Comparison of ENCODE assay signal across 8 cellular contexts in the genomic region with DNA sequence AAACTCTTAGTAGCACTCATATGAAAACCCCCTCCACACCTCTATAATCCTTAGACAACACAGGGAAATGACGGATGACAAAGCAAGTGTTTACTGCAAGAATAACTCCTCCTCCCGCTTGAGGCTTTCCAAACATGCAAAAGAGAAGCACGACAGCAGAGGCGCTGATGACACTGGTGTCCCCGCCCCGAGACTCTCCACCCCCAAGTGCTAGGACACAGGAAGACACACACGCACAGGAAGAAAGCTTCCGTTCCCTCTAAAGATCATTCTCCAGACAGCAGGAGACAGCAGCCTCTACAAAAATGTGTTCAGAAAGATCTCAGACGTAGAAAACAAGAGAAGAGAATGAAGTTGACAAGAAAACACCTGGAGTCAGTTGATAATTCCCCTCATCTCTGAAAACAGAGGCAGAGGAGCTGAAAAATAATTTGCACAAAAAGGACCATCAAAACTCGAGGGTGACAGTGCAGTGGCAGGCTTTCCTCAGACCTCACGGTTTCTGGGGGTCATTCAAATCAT.
A peak's percentile ranks its signal among the peaks of the same experiment; 100 is the strongest.
DNase-seq lines count a peak whose midpoint lies in the region; ATAC-seq and TF ChIP-seq lines count a peak whose summit lies in the region.

No MANE protein-coding gene starts in this region.

- in situ Hi-C loops in ACHN (cut with HindIII; ENCODE audit: low pct_ligation_motif_present, low pct_unique_long_range_greater_than_20kb, low sequenced_read_pairs), result no loop called here

- H3K27me3 Mint-ChIP-seq in IgD-negative memory B cell (no peaks in the 10 kb centered on the region), chondrocyte (ENCODE audit: low read depth) (no peaks in the 10 kb centered on the region)
- no peaks in the 10 kb centered on the region for H3K27me3 Mint-ChIP-seq in naive thymus-derived CD8-positive, alpha-beta T cell
- H3K27me3 Mint-ChIP-seq in stimulated activated naive CD8-positive, alpha-beta T cell treated with anti-CD3 and anti-CD28 coated beads, Interleukin-15, amount 100 ng/mL, for 72 hours, result no peaks in the 10 kb centered on the region

- peak; percentile 84 for ATAC-seq in GM18867 (IDR thresholded peaks at IDR 0.05; ENCODE audit: unreplicated experiment)
- ATAC-seq in naive thymus-derived CD8-positive, alpha-beta T cell, result peak; percentile 89 to 90
- ATAC-seq in stimulated activated naive CD8-positive, alpha-beta T cell treated with anti-CD3 and anti-CD28 coated beads, Interleukin-15, amount 100 ng/mL, for 72 hours, result peak; percentile 67

- H3K4me3 Mint-ChIP-seq in IgD-negative memory B cell (peak overlapping the region; percentile 7 to 86 (median 69)), chondrocyte (ENCODE audit: unreplicated experiment) (no peak overlapping the region)
- H3K4me3 Mint-ChIP-seq in naive thymus-derived CD8-positive, alpha-beta T cell, result peak overlapping the region; percentile 37 to 75 (median 66)
- H3K4me3 Mint-ChIP-seq in stimulated activated naive CD8-positive, alpha-beta T cell treated with anti-CD3 and anti-CD28 coated beads, Interleukin-15, amount 100 ng/mL, for 72 hours, result peak overlapping the region; percentile 64 to 78

- H3K36me3 Mint-ChIP-seq in IgD-negative memory B cell (no peaks in the 10 kb centered on the region), chondrocyte (ENCODE audit: low read depth) (peaks cover 17% of the 10 kb centered on the region)
- no peaks in the 10 kb centered on the region for H3K36me3 Mint-ChIP-seq in naive thymus-derived CD8-positive, alpha-beta T cell

- TF ChIP-seq CTCF in chondrocyte (IDR thresholded peaks at IDR 0.05), result no peak

- H3K4me1 Mint-ChIP-seq in IgD-negative memory B cell, result peaks cover 6 to 15% (median 13%) of the 10 kb centered on the region in 3 donors
- H3K4me1 Mint-ChIP-seq in chondrocyte (ENCODE audit: low read depth), result peaks cover 17% of the 10 kb centered on the region
- peaks cover 10 to 18% (median 15%) of the 10 kb centered on the region in 4 donors for H3K4me1 Mint-ChIP-seq in naive thymus-derived CD8-positive, alpha-beta T cell
- H3K4me1 Mint-ChIP-seq in stimulated activated naive CD8-positive, alpha-beta T cell treated with anti-CD3 and anti-CD28 coated beads, Interleukin-15, amount 100 ng/mL, for 72 hours, result peaks cover 20% of the 10 kb centered on the region

- H3K27ac Mint-ChIP-seq in IgD-negative memory B cell (peak overlapping the region in 2 of 3 donors; percentile 30 to 69), chondrocyte (ENCODE audit: unreplicated experiment) (peak overlapping the region; percentile 68)
- peak overlapping the region; percentile 82 to 94 (median 88) for H3K27ac Mint-ChIP-seq in naive thymus-derived CD8-positive, alpha-beta T cell
- H3K27ac Mint-ChIP-seq in stimulated activated naive CD8-positive, alpha-beta T cell treated with anti-CD3 and anti-CD28 coated beads, Interleukin-15, amount 100 ng/mL, for 72 hours, result peak overlapping the region; percentile 63 to 91

- H3K9me3 Mint-ChIP-seq in IgD-negative memory B cell, result no peaks in the 10 kb centered on the region
- no peaks in the 10 kb centered on the region for H3K9me3 Mint-ChIP-seq in chondrocyte (ENCODE audit: low read depth)
- no peaks in the 10 kb centered on the region for H3K9me3 Mint-ChIP-seq in naive thymus-derived CD8-positive, alpha-beta T cell
- no peaks in the 10 kb centered on the region for H3K9me3 Mint-ChIP-seq in stimulated activated naive CD8-positive, alpha-beta T cell treated with anti-CD3 and anti-CD28 coated beads, Interleukin-15, amount 100 ng/mL, for 72 hours

- peak; percentile 31 for DNase-seq in activated CD4-positive, CD25-positive, alpha-beta regulatory T cell treated with anti-CD3 and anti-CD28 coated beads, Interleukin-2, amount 50 U/mL, for 16 hours (ENCODE audit: low read depth, low spot score)
- DNase-seq in chondrocyte (ENCODE audit: low spot score), result no peak
- peak; percentile 22 to 78 (median 66) for DNase-seq in naive thymus-derived CD8-positive, alpha-beta T cell
- peak; percentile 39 to 59 for DNase-seq in stimulated activated naive CD8-positive, alpha-beta T cell treated with anti-CD3 and anti-CD28 coated beads, Interleukin-15, amount 100 ng/mL, for 72 hours
- DNase-seq in NCI-H1694 treated with DMSO at 0.1 percent for 48 hours (lab: John Stamatoyannopoulos, UW), result no peak
- DNase-seq in ACHN, result no peak

- POLR2A ChIA-PET in naive thymus-derived CD8-positive, alpha-beta T cell (lab: Charles Lee), result no interaction called here

Comparison
In these comparisons a context has a peak if more than half of its experiments do, and no peak if none do; other contexts are left out.
1. DNase-seq: peak in activated CD4-positive, CD25-positive, alpha-beta regulatory T cell treated with anti-CD3 and anti-CD28 coated beads, Interleukin-2, amount 50 U/mL, for 16 hours (single experiment), naive thymus-derived CD8-positive, alpha-beta T cell (10 of 10) and stimulated activated naive CD8-positive, alpha-beta T cell treated with anti-CD3 and anti-CD28 coated beads, Interleukin-15, amount 100 ng/mL, for 72 hours (2 of 2); none in chondrocyte (single experiment), NCI-H1694 treated with DMSO at 0.1 percent for 48 hours (single experiment) and ACHN (single experiment).
2. Peak in every context shown above with its lines, with median percentiles within 50 percentile points of each other: ATAC-seq and H3K27ac Mint-ChIP-seq.